In the genomic region with DNA sequence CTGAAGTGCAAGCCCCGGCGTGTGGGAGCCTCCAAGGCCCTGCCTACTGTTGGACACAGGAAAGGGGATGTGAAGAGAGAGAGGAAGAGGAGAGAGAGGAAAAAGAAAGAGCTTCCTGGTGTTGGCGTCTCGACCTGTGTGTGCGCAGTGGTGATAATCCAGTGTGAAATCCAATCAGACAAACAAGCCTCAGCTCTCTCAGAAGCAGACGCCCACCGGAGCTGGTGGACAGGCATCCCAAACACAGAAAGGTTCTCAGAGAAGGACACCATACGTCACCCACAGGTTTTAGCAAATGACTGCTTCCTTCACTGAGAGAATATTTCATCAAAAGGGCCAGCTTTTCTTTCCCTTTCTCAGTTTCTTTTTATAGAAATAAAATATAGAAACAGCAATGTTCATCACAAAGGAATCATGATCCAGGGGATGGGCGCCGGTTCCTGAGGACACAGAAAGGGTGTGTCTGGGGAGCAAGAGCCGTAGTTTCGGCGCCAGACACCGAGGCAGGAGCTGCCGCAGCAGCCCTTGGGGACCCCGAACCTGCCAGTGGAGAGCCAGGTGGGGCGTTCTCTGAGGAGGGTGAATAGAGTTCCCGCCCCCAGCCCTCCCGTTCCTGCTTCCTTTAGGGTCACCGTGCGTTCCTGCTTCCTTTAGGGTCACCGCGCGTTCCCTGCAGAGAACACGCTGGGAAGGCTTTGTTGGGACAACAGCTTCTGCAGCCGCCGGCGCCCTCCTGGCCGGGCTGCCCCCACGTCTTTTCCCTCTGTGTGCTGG, we compare ENCODE assay signal across 16 cellular contexts.
DNase-seq lines count a peak whose midpoint lies in the region; ATAC-seq and TF ChIP-seq lines count a peak whose summit lies in the region.
"Had no signal": no experiment of that assay in that cellular context is flagged by ENCODE, and none has a peak within 500 bp of the region (broad histone marks: within the 10 kb centered on the region; RNA-seq: fewer than 3 reads in every experiment).

No MANE protein-coding gene starts in this region.

- ATAC-seq in GM23338 = peak; percentile 61
- ATAC-seq in left lobe of liver = no peak

- TF ChIP-seq CTCF in GM23338 (conservative IDR thresholded peaks at IDR 0.05; ENCODE audit: low read depth in 2 of 2) (no peak), Peyer's patch (IDR thresholded peaks at IDR 0.05) (no peak), osteoblast (IDR thresholded peaks at IDR 0.05; ENCODE audit: extremely low read depth, low read depth, low read length) (no peak), progenitor cell of endocrine pancreas (IDR thresholded peaks at IDR 0.05; ENCODE audit: unreplicated experiment) (no peak)

- no peak for DNase-seq in GM23338 (ENCODE audit: low spot score)
- DNase-seq in Peyer's patch = peak in 2 of 3 donors; percentile 23 to 28
- peak; percentile 33 for DNase-seq in left lobe of liver (ENCODE audit: low spot score)
- DNase-seq in osteoblast (ENCODE audit: insufficient read length, low spot score, missing footprints) = peak; percentile 39
- no peak for DNase-seq in activated CD4-positive, alpha-beta T cell treated with anti-CD3 and anti-CD28 coated beads for 1 hour
- no peak for DNase-seq in NCI-H146 treated with DMSO at 0.1 percent for 48 hours (lab: John Stamatoyannopoulos, UW; ENCODE audit: unreplicated experiment)
- DNase-seq in progenitor cell of endocrine pancreas (ENCODE audit: low spot score, unreplicated experiment) = no peak
- DNase-seq in KG1 (lab: John Stamatoyannopoulos, UW) = no peak
- DNase-seq: BE2C; CD4-positive, CD25-positive, alpha-beta regulatory T cell; MG63; NCI-H1417; NCI-H187; NCI-H2171 treated with DMSO at 0.1 percent for 48 hours; NCI-H524 treated with DMSO at 0.1 percent for 48 hours; SHP77 had no signal

- H3K4me3 ChIP-seq in GM23338 = no peak overlapping the region
- H3K4me3 ChIP-seq in Peyer's patch = no peak overlapping the region
- no peak overlapping the region for H3K4me3 ChIP-seq in osteoblast (ENCODE audit: insufficient read depth, low read length)
- H3K4me3 ChIP-seq: MG63 had no signal

- H3K4me1 Mint-ChIP-seq in GM23338 = peaks cover 17% of the 10 kb centered on the region
- no peaks in the 10 kb centered on the region for H3K4me1 Mint-ChIP-seq in progenitor cell of endocrine pancreas (ENCODE audit: low read depth)
- H3K4me1 Mint-ChIP-seq: CD4-positive, CD25-positive, alpha-beta regulatory T cell had no signal

- no peaks in the 10 kb centered on the region for H3F3A ChIP-seq in GM23338 (replicated peaks; ENCODE audit: low read depth)

- H3K27me3 ChIP-seq in GM23338 (ENCODE audit: insufficient read depth) (no peaks in the 10 kb centered on the region), Peyer's patch (no peaks in the 10 kb centered on the region), osteoblast (ENCODE audit: insufficient read depth, low read length) (no peaks in the 10 kb centered on the region)
- H3K27me3 ChIP-seq: MG63 had no signal

- H3K79me2 ChIP-seq in GM23338 (replicated peaks; ENCODE audit: insufficient read depth) (no peaks in the 10 kb centered on the region), osteoblast (ENCODE audit: insufficient read depth, low read length) (no peaks in the 10 kb centered on the region)

- no peaks in the 10 kb centered on the region for H3K36me3 ChIP-seq in GM23338 (ENCODE audit: insufficient read depth)
- no peaks in the 10 kb centered on the region for H3K36me3 ChIP-seq in Peyer's patch
- H3K36me3 ChIP-seq in osteoblast (ENCODE audit: insufficient read depth, low read length) = no peaks in the 10 kb centered on the region
- H3K36me3 ChIP-seq: BE2C, MG63 had no signal

- no peaks in the 10 kb centered on the region for H3K36me3 Mint-ChIP-seq in GM23338 (ENCODE audit: low read depth)
- no peaks in the 10 kb centered on the region for H3K36me3 Mint-ChIP-seq in progenitor cell of endocrine pancreas (ENCODE audit: insufficient read depth)
- H3K36me3 Mint-ChIP-seq: CD4-positive, CD25-positive, alpha-beta regulatory T cell had no signal

- no peak overlapping the region for H3K4me3 Mint-ChIP-seq in GM23338
- H3K4me3 Mint-ChIP-seq in progenitor cell of endocrine pancreas (ENCODE audit: low read depth) = no peak overlapping the region
- H3K4me3 Mint-ChIP-seq: CD4-positive, CD25-positive, alpha-beta regulatory T cell had no signal

- H3K27ac ChIP-seq in GM23338 (ENCODE audit: low read depth) (no peak overlapping the region), Peyer's patch (no peak overlapping the region), osteoblast (ENCODE audit: low read depth, low read length) (no peak overlapping the region)

- H3K4me1 ChIP-seq in GM23338 (ENCODE audit: insufficient read depth) (no peaks in the 10 kb centered on the region; the same call in 1 of the 2 replicates), Peyer's patch (no peaks in the 10 kb centered on the region), osteoblast (ENCODE audit: insufficient read depth, low read length) (no peaks in the 10 kb centered on the region)
- H3K4me1 ChIP-seq: BE2C had no signal

- H3K4me2 ChIP-seq in GM23338 = no peak overlapping the region
- H3K4me2 ChIP-seq in osteoblast (ENCODE audit: insufficient read depth, low read length) = no peak overlapping the region

- H2AFZ ChIP-seq in GM23338 (peak overlapping the region; percentile 80), osteoblast (ENCODE audit: low read length) (no peak overlapping the region)

- H3K27me3 Mint-ChIP-seq in GM23338 (ENCODE audit: insufficient read depth, low read depth, poor library complexity) = peaks cover 16% of the 10 kb centered on the region
- peaks cover 54% of the 10 kb centered on the region for H3K27me3 Mint-ChIP-seq in progenitor cell of endocrine pancreas
- H3K27me3 Mint-ChIP-seq: CD4-positive, CD25-positive, alpha-beta regulatory T cell had no signal

- H3K9me2 ChIP-seq in GM23338 (ENCODE audit: insufficient read depth) = no peaks in the 10 kb centered on the region

- H3K27ac Mint-ChIP-seq in GM23338 (no peak overlapping the region), progenitor cell of endocrine pancreas (no peak overlapping the region)

- H4K20me1 ChIP-seq in GM23338 (replicated peaks; ENCODE audit: insufficient read depth) = no peaks in the 10 kb centered on the region
- H4K20me1 ChIP-seq in osteoblast (ENCODE audit: insufficient read depth, low read length) = no peaks in the 10 kb centered on the region

- H3K9me3 Mint-ChIP-seq in GM23338 = no peaks in the 10 kb centered on the region
- no peaks in the 10 kb centered on the region for H3K9me3 Mint-ChIP-seq in progenitor cell of endocrine pancreas (ENCODE audit: low read depth)

- TF ChIP-seq POLR2A in Peyer's patch (IDR thresholded peaks at IDR 0.05) = no peak

- no peaks in the 10 kb centered on the region for H3K9me3 ChIP-seq in Peyer's patch
- no peaks in the 10 kb centered on the region for H3K9me3 ChIP-seq in osteoblast (ENCODE audit: low read depth, low read length)
- H3K9me3 ChIP-seq: BE2C, MG63 had no signal

TF ChIP-seq in GM23338, 12 proteins besides CTCF, POLR2A, EP300 and RAD21 (continues in another document):
- no peak for TF ChIP-seq POLR2AphosphoS5 (IDR thresholded peaks at IDR 0.05; ENCODE audit: low read depth)
- no peak for TF ChIP-seq JUNB (IDR thresholded peaks at IDR 0.05; ENCODE audit: unreplicated experiment)
- no peak for TF ChIP-seq ZNF331 (CRISPR knock-in tag; IDR thresholded peaks at IDR 0.05; ENCODE audit: low read depth)
- no peak for TF ChIP-seq STAT1 (IDR thresholded peaks at IDR 0.05; ENCODE audit: unreplicated experiment)

Comparison
In these comparisons a context has a peak if more than half of its experiments do, and no peak if none do; other contexts are left out.
1. DNase-seq: peak in Peyer's patch (2 of 3), left lobe of liver (single experiment) and osteoblast (single experiment); none in GM23338 (single experiment), activated CD4-positive, alpha-beta T cell treated with anti-CD3 and anti-CD28 coated beads for 1 hour (single experiment), NCI-H146 treated with DMSO at 0.1 percent for 48 hours (single experiment), progenitor cell of endocrine pancreas (single experiment) and KG1 (single experiment).